In genomic region chr14:91290986-91291385, GRCh38 we compare ENCODE assay signal across 32 cellular contexts. TPM values are rescaled to one million over a fixed set of nuclear protein-coding genes. Genes with fewer than 3 reads are reported as not detected.
DNase-seq lines count a peak whose midpoint lies in the region; ATAC-seq and TF ChIP-seq lines count a peak whose summit lies in the region.
"Had no signal": no experiment of that assay in that cellular context is flagged by ENCODE, and none has a peak within 500 bp of the region (broad histone marks: within the 10 kb centered on the region; RNA-seq: fewer than 3 reads in every experiment).

No MANE protein-coding gene starts in this region.

- POLR2A ChIA-PET in CD4-positive, alpha-beta T cell (lab: Charles Lee): no interaction called here
- POLR2A ChIA-PET in Caco-2 (lab: Charles Lee): no interaction called here
- POLR2A ChIA-PET in CD8-positive, alpha-beta T cell (lab: Charles Lee): interaction anchor here (0.5 to 1.2 kb wide), 3 partner anchors 30 to 116 kb away, joined by 3 to 7 read pairs (median 3); no protein-coding TSS in a partner anchor

- WGBS in prostate gland: 59% methylated on average over 10 of the region's 10 CpGs
- WGBS in mesenchymal stem cell: 93% methylated on average over 9 of the region's 10 CpGs

- CTCF ChIA-PET in CD4-positive, alpha-beta T cell (lab: Charles Lee): interaction anchor here (1.5 to 1.9 kb wide), 2 partner anchors 113 to 118 kb away, joined by 6 to 7 read pairs; no protein-coding TSS in a partner anchor
- CTCF ChIA-PET in Caco-2 (lab: Charles Lee): no interaction called here
- CTCF ChIA-PET in CD8-positive, alpha-beta T cell (lab: Charles Lee): interaction anchor here (16.1 kb wide), 1 partner anchor 116 kb away, joined by 400 read pairs; no protein-coding TSS in a partner anchor

- no peak overlapping the region for H2AK5ac ChIP-seq in mesenchymal stem cell (ENCODE audit: low read length, severe bottlenecking)

- no peak overlapping the region for H2BK12ac ChIP-seq in mesenchymal stem cell (ENCODE audit: low read length in 2 of 2)

- H2BK15ac ChIP-seq in mesenchymal stem cell (ENCODE audit: low read depth, poor library complexity, severe bottlenecking): no peak overlapping the region

- peaks cover 76% of the 10 kb centered on the region for H3K36me3 Mint-ChIP-seq in activated CD4-positive, alpha-beta T cell treated with anti-CD3 and anti-CD28 coated beads, Interleukin-2, amount 10 ng/mL, durations not matched to agents 24 days and 14 days (ENCODE audit: low read depth)
- peaks cover 97% of the 10 kb centered on the region for H3K36me3 Mint-ChIP-seq in CD4-positive, alpha-beta T cell (ENCODE audit: low read depth)
- H3K36me3 Mint-ChIP-seq in activated naive CD8-positive, alpha-beta T cell treated with anti-CD3 and anti-CD28 coated beads for 36 hours: peaks cover 30% of the 10 kb centered on the region
- peaks cover 35% of the 10 kb centered on the region for H3K36me3 Mint-ChIP-seq in Caco-2 (ENCODE audit: insufficient read depth, unreplicated experiment)
- peaks cover 93% of the 10 kb centered on the region for H3K36me3 Mint-ChIP-seq in CD8-positive, alpha-beta T cell

- H3K27ac ChIP-seq in CD4-positive, alpha-beta T cell (ENCODE audit: low read depth, low read length): no peak overlapping the region
- H3K27ac ChIP-seq in prostate gland: peak overlapping the region; percentile 82 to 83
- no peak overlapping the region for H3K27ac ChIP-seq in mesenchymal stem cell (ENCODE audit: low read length, poor library complexity, severe bottlenecking)
- no peak overlapping the region for H3K27ac ChIP-seq in CD8-positive, alpha-beta T cell (ENCODE audit: low read depth, low read length)
- H3K27ac ChIP-seq: A549, heart left ventricle, upper lobe of right lung had no signal

- DNase-seq in activated CD4-positive, alpha-beta T cell treated with anti-CD3 and anti-CD28 coated beads, Interleukin-2, amount 10 ng/mL, durations not matched to agents 24 days and 14 days: no peak
- DNase-seq in activated CD4-positive, alpha-beta T cell treated with anti-CD3 and anti-CD28 coated beads for 4 hours: no peak
- no peak for DNase-seq in CD4-positive, alpha-beta T cell
- no peak for DNase-seq in activated naive CD8-positive, alpha-beta T cell treated with anti-CD3 and anti-CD28 coated beads for 36 hours
- peak; percentile 73 for DNase-seq in prostate gland (ENCODE audit: low spot score)
- DNase-seq in mesenchymal stem cell: no peak
- DNase-seq in Caco-2: no peak
- no peak for DNase-seq in CD8-positive, alpha-beta T cell
- DNase-seq: activated CD4-positive, CD25-positive, alpha-beta regulatory T cell treated with anti-CD3 and anti-CD28 coated beads, Interleukin-2, amount 50 U/mL, for 72 hours; activated CD8-positive, alpha-beta memory T cell treated with anti-CD3 and anti-CD28 coated beads for 24 hours; activated T-cell treated with anti-CD3 and anti-CD28 coated beads, Interleukin-2, amount 50 U/mL, for 48 hours; AML-193; anterior cingulate cortex; DMS153; foreskin melanocyte; GOT3; heart left ventricle; HFFc6; midbrain; naive B cell; NCI-H1048; NCI-H446 treated with DMSO at 0.1 percent for 48 hours; NCI-H82; occipital lobe; stimulated activated CD4-positive, alpha-beta T cell treated with anti-CD3 and anti-CD28 coated beads, Interleukin-4, amount 100 ng/mL, for 1 hour; substantia nigra; upper lobe of right lung had no signal

- no peak overlapping the region for H4K91ac ChIP-seq in mesenchymal stem cell (ENCODE audit: low read length)

- H3K4me3 ChIP-seq in prostate gland (no peak overlapping the region), mesenchymal stem cell (ENCODE audit: insufficient read depth in 1 of 2, low read depth in 1 of 2, low read length in 2 of 2) (no peak overlapping the region), Caco-2 (ENCODE audit: low read depth, low read length) (no peak overlapping the region)
- H3K4me3 ChIP-seq in CD8-positive, alpha-beta T cell (ENCODE audit: low read depth, low read length): no peak overlapping the region
- H3K4me3 ChIP-seq: A549, breast epithelium, GM12878, heart left ventricle, upper lobe of right lung had no signal

- BruUV-seq in Caco-2 (replicated peaks; lab: Mats Ljungman, UMichigan): no TSS peak

- H3K4me2 ChIP-seq in mesenchymal stem cell (ENCODE audit: low read length, poor library complexity, severe bottlenecking): no peak overlapping the region
- H3K4me2 ChIP-seq: A549 had no signal

- no peaks in the 10 kb centered on the region for H3K79me1 ChIP-seq in mesenchymal stem cell (replicated peaks; ENCODE audit: low read length, poor library complexity, severe bottlenecking)

- H3K9me3 ChIP-seq in CD4-positive, alpha-beta T cell (ENCODE audit: control insufficient read depth, low read length): no peaks in the 10 kb centered on the region
- H3K9me3 ChIP-seq in prostate gland (no peaks in the 10 kb centered on the region), mesenchymal stem cell (ENCODE audit: control insufficient read depth, low read length) (no peaks in the 10 kb centered on the region), Caco-2 (no peaks in the 10 kb centered on the region)
- H3K9me3 ChIP-seq in CD8-positive, alpha-beta T cell (ENCODE audit: low read length): no peaks in the 10 kb centered on the region
- H3K9me3 ChIP-seq: A549, breast epithelium, heart left ventricle, upper lobe of right lung had no signal

- H3K4me1 Mint-ChIP-seq in activated CD4-positive, alpha-beta T cell treated with anti-CD3 and anti-CD28 coated beads, Interleukin-2, amount 10 ng/mL, durations not matched to agents 24 days and 14 days: peaks cover 8% of the 10 kb centered on the region
- H3K4me1 Mint-ChIP-seq in CD4-positive, alpha-beta T cell (ENCODE audit: low read depth): peaks cover 7% of the 10 kb centered on the region
- H3K4me1 Mint-ChIP-seq in activated naive CD8-positive, alpha-beta T cell treated with anti-CD3 and anti-CD28 coated beads for 36 hours: peaks cover 17% of the 10 kb centered on the region
- no peaks in the 10 kb centered on the region for H3K4me1 Mint-ChIP-seq in Caco-2 (ENCODE audit: low read depth, unreplicated experiment)
- peaks cover 18% of the 10 kb centered on the region for H3K4me1 Mint-ChIP-seq in CD8-positive, alpha-beta T cell (ENCODE audit: low read depth)

- no peak overlapping the region for H2AFZ ChIP-seq in mesenchymal stem cell (ENCODE audit: low read depth, low read length)

- H3K27me3 ChIP-seq in CD4-positive, alpha-beta T cell (ENCODE audit: control insufficient read depth, insufficient read depth, low read length): no peaks in the 10 kb centered on the region
- H3K27me3 ChIP-seq in prostate gland (replicated peaks; ENCODE audit: insufficient read depth) (no peaks in the 10 kb centered on the region), mesenchymal stem cell (ENCODE audit: control insufficient read depth in 1 of 2, insufficient read depth in 1 of 2, low read length in 2 of 2) (peaks cover 0 to 41% of the 10 kb centered on the region in 2 experiments), Caco-2 (replicated peaks; ENCODE audit: control insufficient read depth, insufficient read depth, low read length) (no peaks in the 10 kb centered on the region)
- H3K27me3 ChIP-seq in CD8-positive, alpha-beta T cell (ENCODE audit: insufficient read depth, low read length): no peaks in the 10 kb centered on the region
- H3K27me3 ChIP-seq: breast epithelium, heart left ventricle, upper lobe of right lung had no signal

- TF ChIP-seq CTCF in CD4-positive, alpha-beta T cell (IDR thresholded peaks at IDR 0.05): no peak
- TF ChIP-seq CTCF in prostate gland (IDR thresholded peaks at IDR 0.05): no peak
- no peak for TF ChIP-seq CTCF in Caco-2 (IDR thresholded peaks at IDR 0.05; ENCODE audit: insufficient read depth in 1 of 2, low read depth in 1 of 2, low read length in 1 of 2, severe bottlenecking in 1 of 2, unreplicated experiment in 1 of 2)
- TF ChIP-seq CTCF in CD8-positive, alpha-beta T cell (IDR thresholded peaks at IDR 0.05): no peak

- no peak overlapping the region for H3K4me3 Mint-ChIP-seq in activated CD4-positive, alpha-beta T cell treated with anti-CD3 and anti-CD28 coated beads, Interleukin-2, amount 10 ng/mL, durations not matched to agents 24 days and 14 days
- no peak overlapping the region for H3K4me3 Mint-ChIP-seq in CD4-positive, alpha-beta T cell
- H3K4me3 Mint-ChIP-seq in activated naive CD8-positive, alpha-beta T cell treated with anti-CD3 and anti-CD28 coated beads for 36 hours: no peak overlapping the region
- no peak overlapping the region for H3K4me3 Mint-ChIP-seq in Caco-2 (ENCODE audit: unreplicated experiment)
- no peak overlapping the region for H3K4me3 Mint-ChIP-seq in CD8-positive, alpha-beta T cell
- H3K4me3 Mint-ChIP-seq: HFFc6, naive B cell had no signal

- H4K8ac ChIP-seq in mesenchymal stem cell (ENCODE audit: low read length): no peak overlapping the region

- intact Hi-C loops in activated CD4-positive, alpha-beta T cell treated with anti-CD3 and anti-CD28 coated beads, Interleukin-2, amount 10 ng/mL, durations not matched to agents 24 days and 14 days (cut with micrococcal nuclease): no loop called here
- intact Hi-C loops in CD4-positive, alpha-beta T cell (cut with DNase I, micrococcal nuclease): loop anchor here in 1 of 2 experiments (5.0 kb wide), 1 partner anchor 426 kb away; no protein-coding TSS in a partner anchor
- intact Hi-C loops in prostate gland (cut with DNase I): no loop called here
- intact Hi-C loops in Caco-2 (cut with micrococcal nuclease; ENCODE audit: unreplicated experiment): no loop called here
- intact Hi-C loops in CD8-positive, alpha-beta T cell (cut with DNase I, micrococcal nuclease): no loop called here

- no peak overlapping the region for H3K9ac ChIP-seq in mesenchymal stem cell (ENCODE audit: low read length)

- ATAC-seq in CD4-positive, alpha-beta T cell (ENCODE audit: poor library complexity): no peak
- no peak for ATAC-seq in CD8-positive, alpha-beta T cell
- ATAC-seq: A549; activated naive CD4-positive, alpha-beta T cell treated with anti-CD3 and anti-CD28 coated beads, Interleukin-2, amount 50 U/mL, for 72 hours; GM12878; heart left ventricle; upper lobe of right lung had no signal

- H3K27ac Mint-ChIP-seq in activated CD4-positive, alpha-beta T cell treated with anti-CD3 and anti-CD28 coated beads, Interleukin-2, amount 10 ng/mL, durations not matched to agents 24 days and 14 days: peak overlapping the region; percentile 29
- H3K27ac Mint-ChIP-seq in CD4-positive, alpha-beta T cell: peak overlapping the region; percentile 20
- H3K27ac Mint-ChIP-seq in activated naive CD8-positive, alpha-beta T cell treated with anti-CD3 and anti-CD28 coated beads for 36 hours: peak overlapping the region; percentile 58
- no peak overlapping the region for H3K27ac Mint-ChIP-seq in Caco-2 (ENCODE audit: unreplicated experiment)
- no peak overlapping the region for H3K27ac Mint-ChIP-seq in CD8-positive, alpha-beta T cell
- H3K27ac Mint-ChIP-seq: HFFc6 had no signal

- H3K23ac ChIP-seq in mesenchymal stem cell (ENCODE audit: low read length in 2 of 2): no peak overlapping the region

- H3K4me1 ChIP-seq in prostate gland (replicated peaks) (no peaks in the 10 kb centered on the region), mesenchymal stem cell (ENCODE audit: control insufficient read depth, insufficient read depth, low read depth, low read length) (peaks cover 5% of the 10 kb centered on the region), Caco-2 (no peaks in the 10 kb centered on the region)
- no peaks in the 10 kb centered on the region for H3K4me1 ChIP-seq in CD8-positive, alpha-beta T cell (ENCODE audit: insufficient read depth, low read length)
- H3K4me1 ChIP-seq: A549, breast epithelium, heart left ventricle, upper lobe of right lung had no signal

- TF ChIP-seq POLR2A in prostate gland (IDR thresholded peaks at IDR 0.05): no peak

- H2BK120ac ChIP-seq in mesenchymal stem cell (ENCODE audit: low read depth, low read length): no peak overlapping the region

- H3K14ac ChIP-seq in mesenchymal stem cell (ENCODE audit: low read length in 2 of 2): no peak overlapping the region

- no peaks in the 10 kb centered on the region for H3K9me3 Mint-ChIP-seq in activated CD4-positive, alpha-beta T cell treated with anti-CD3 and anti-CD28 coated beads, Interleukin-2, amount 10 ng/mL, durations not matched to agents 24 days and 14 days
- H3K9me3 Mint-ChIP-seq in CD4-positive, alpha-beta T cell: no peaks in the 10 kb centered on the region
- H3K9me3 Mint-ChIP-seq in activated naive CD8-positive, alpha-beta T cell treated with anti-CD3 and anti-CD28 coated beads for 36 hours: no peaks in the 10 kb centered on the region
- H3K9me3 Mint-ChIP-seq in Caco-2 (ENCODE audit: unreplicated experiment): no peaks in the 10 kb centered on the region
- no peaks in the 10 kb centered on the region for H3K9me3 Mint-ChIP-seq in CD8-positive, alpha-beta T cell
- H3K9me3 Mint-ChIP-seq: activated naive CD4-positive, alpha-beta T cell treated with anti-CD3 and anti-CD28 coated beads, Interleukin-2, amount 50 U/mL, for 72 hours; HFFc6; naive B cell had no signal

- no peak overlapping the region for H3K18ac ChIP-seq in mesenchymal stem cell (ENCODE audit: low read depth in 1 of 2, low read length in 2 of 2)

- H3K36me3 ChIP-seq in prostate gland (no peaks in the 10 kb centered on the region), mesenchymal stem cell (ENCODE audit: control insufficient read depth in 1 of 2, insufficient read depth in 2 of 2, low read depth in 1 of 2, low read length in 2 of 2) (peaks cover 0 to 12% of the 10 kb centered on the region in 2 experiments), Caco-2 (ENCODE audit: control insufficient read depth, insufficient read depth, low read length) (peaks cover 1% of the 10 kb centered on the region; the same call in 1 of the 2 replicates)
- peaks cover 74% of the 10 kb centered on the region for H3K36me3 ChIP-seq in CD8-positive, alpha-beta T cell (ENCODE audit: insufficient read depth, low read length)
- H3K36me3 ChIP-seq: breast epithelium had no signal

- no peak overlapping the region for H2BK5ac ChIP-seq in mesenchymal stem cell (ENCODE audit: low read depth, low read length, poor library complexity, severe bottlenecking)

- H3K27me3 Mint-ChIP-seq in activated CD4-positive, alpha-beta T cell treated with anti-CD3 and anti-CD28 coated beads, Interleukin-2, amount 10 ng/mL, durations not matched to agents 24 days and 14 days: no peaks in the 10 kb centered on the region
- H3K27me3 Mint-ChIP-seq in CD4-positive, alpha-beta T cell: no peaks in the 10 kb centered on the region
- H3K27me3 Mint-ChIP-seq in activated naive CD8-positive, alpha-beta T cell treated with anti-CD3 and anti-CD28 coated beads for 36 hours: no peaks in the 10 kb centered on the region
- no peaks in the 10 kb centered on the region for H3K27me3 Mint-ChIP-seq in Caco-2 (ENCODE audit: insufficient read depth, unreplicated experiment)
- H3K27me3 Mint-ChIP-seq in CD8-positive, alpha-beta T cell (ENCODE audit: low read depth): no peaks in the 10 kb centered on the region
- H3K27me3 Mint-ChIP-seq: naive B cell had no signal

- H3K4ac ChIP-seq in mesenchymal stem cell (ENCODE audit: low read depth in 1 of 2, low read length in 2 of 2): no peak overlapping the region

RNA-seq across cellular contexts. Expression of gene GPR68, which starts 46.5 kb away (rescaled TPM):
- 4.6 and 4.9 TPM in 2 replicates for total RNA-seq in activated CD4-positive, alpha-beta T cell treated with anti-CD3 and anti-CD28 coated beads, Interleukin-2, amount 10 ng/mL, durations not matched to agents 24 days and 14 days
- 1 to 10 TPM; 2.8 to 2.9 TPM for total RNA-seq in CD4-positive, alpha-beta T cell
- 10 to 100 TPM; 14.0 to 14.4 TPM for total RNA-seq in activated naive CD8-positive, alpha-beta T cell treated with anti-CD3 and anti-CD28 coated beads for 36 hours
- total RNA-seq in prostate gland (1 to 10 TPM in 1 of 2 donors, under 1 TPM in 1; 0.87 to 3.0 TPM), Caco-2 (2022) (0.14 TPM in 2 replicates)
- 0.73 TPM for polyA plus RNA-seq in mesenchymal stem cell (2013, experiment 1 of 2)
- 0.55 TPM for polyA plus RNA-seq in mesenchymal stem cell (2013, experiment 2 of 2)
- 1 to 10 TPM; 3.6 to 5.1 TPM for total RNA-seq in CD8-positive, alpha-beta T cell
- total RNA-seq: SK-MEL-5 had no signal

Comparison
In these comparisons a context has a peak if more than half of its experiments do, and no peak if none do; other contexts are left out.
1. H3K27ac Mint-ChIP-seq: peak in activated CD4-positive, alpha-beta T cell treated with anti-CD3 and anti-CD28 coated beads, Interleukin-2, amount 10 ng/mL, durations not matched to agents 24 days and 14 days (single experiment), CD4-positive, alpha-beta T cell (single experiment) and activated naive CD8-positive, alpha-beta T cell treated with anti-CD3 and anti-CD28 coated beads for 36 hours (single experiment); none in Caco-2 (single experiment) and CD8-positive, alpha-beta T cell (single experiment).
2. H3K27ac ChIP-seq: peak in prostate gland (2 of 2); none in CD4-positive, alpha-beta T cell (single experiment), mesenchymal stem cell (single experiment) and CD8-positive, alpha-beta T cell (single experiment).